ENCODE assay signal across 9 cellular contexts in genomic region chr9:100351508-100351907, GRCh38. TPM values are rescaled to one million over a fixed set of nuclear protein-coding genes. Genes with fewer than 3 reads are reported as not detected.
DNase-seq lines count a peak whose midpoint lies in the region; ATAC-seq and TF ChIP-seq lines count a peak whose summit lies in the region.
"Had no signal": no experiment of that assay in that cellular context is flagged by ENCODE, and none has a peak within 500 bp of the region (broad histone marks: within the 10 kb centered on the region; RNA-seq: fewer than 3 reads in every experiment).

No MANE protein-coding gene starts in this region.

- intact Hi-C loops in esophagus muscularis mucosa (cut with DNase I): loop anchor here (5.0 kb wide), 2 partner anchors 76 to 246 kb away; partner anchors contain the start of gene MSANTD3
- intact Hi-C loops in lower leg skin (cut with DNase I; ENCODE audit: low total_unique reads): no loop called here

- no peak for TF ChIP-seq CTCF in GM06990 (IDR thresholded peaks at IDR 0.05; ENCODE audit: insufficient read depth, low read length, poor library complexity, severe bottlenecking)
- no peak for TF ChIP-seq CTCF in Peyer's patch (IDR thresholded peaks at IDR 0.05)
- TF ChIP-seq CTCF in esophagus muscularis mucosa (IDR thresholded peaks at IDR 0.05): no peak
- no peak for TF ChIP-seq CTCF in lower leg skin (IDR thresholded peaks at IDR 0.05)

- no peak overlapping the region for H4K8ac ChIP-seq in trophoblast cell (ENCODE audit: low read depth, low read length)

- TF ChIP-seq POLR2A in Peyer's patch (IDR thresholded peaks at IDR 0.05) (no peak), esophagus muscularis mucosa (IDR thresholded peaks at IDR 0.05; ENCODE audit: low read depth) (no peak), lower leg skin (IDR thresholded peaks at IDR 0.05) (no peak)

- no peak overlapping the region for H2BK12ac ChIP-seq in trophoblast cell (ENCODE audit: low read length)

- H3K18ac ChIP-seq in trophoblast cell (ENCODE audit: low read length): no peak overlapping the region

- H2AK5ac ChIP-seq in trophoblast cell (ENCODE audit: low read length): no peak overlapping the region

- H3K4me1 ChIP-seq in Peyer's patch: peaks cover 0 to 6% (median 5%) of the 10 kb centered on the region in 4 donors
- peaks cover 10 to 38% (median 33%) of the 10 kb centered on the region in 4 donors for H3K4me1 ChIP-seq in esophagus muscularis mucosa
- peaks cover 2 to 4% of the 10 kb centered on the region in 2 experiments for H3K4me1 ChIP-seq in trophoblast cell (ENCODE audit: control insufficient read depth in 1 of 2, insufficient read depth in 2 of 2, low read length in 2 of 2)

- H4K12ac ChIP-seq in trophoblast cell (ENCODE audit: low read depth, low read length): no peak overlapping the region

- H3K79me1 ChIP-seq in trophoblast cell (ENCODE audit: low read length): peaks cover 9% of the 10 kb centered on the region

- peaks cover 11% of the 10 kb centered on the region for H3K79me2 ChIP-seq in trophoblast cell (ENCODE audit: control insufficient read depth, insufficient read depth, low read length, poor library complexity)

- no peak overlapping the region for H3K14ac ChIP-seq in trophoblast cell (ENCODE audit: low read length)

- no peaks in the 10 kb centered on the region for H3K27me3 ChIP-seq in GM06990 (replicated peaks; ENCODE audit: control insufficient read depth, insufficient read depth, low read length)
- H3K27me3 ChIP-seq in Peyer's patch: no peaks in the 10 kb centered on the region
- H3K27me3 ChIP-seq in esophagus muscularis mucosa: no peaks in the 10 kb centered on the region
- H3K27me3 ChIP-seq in trophoblast cell (ENCODE audit: insufficient read depth, low read length): no peaks in the 10 kb centered on the region

- H2BK5ac ChIP-seq in trophoblast cell (ENCODE audit: low read depth, low read length, poor library complexity): no peak overlapping the region

- H3K23ac ChIP-seq in trophoblast cell (ENCODE audit: low read length): no peak overlapping the region

- H3K27ac ChIP-seq in Peyer's patch (peak overlapping the region in 1 of 4 donors; percentile 77), esophagus muscularis mucosa (replicated peaks in 1 of 4) (peak overlapping the region in 1 of 4 donors; percentile 89), trophoblast cell (ENCODE audit: low read depth, low read length) (no peak overlapping the region)

- no peak for ATAC-seq in GM21576 (IDR thresholded peaks at IDR 0.05; ENCODE audit: unreplicated experiment)

- H3K4me3 ChIP-seq in GM06990 (replicated peaks; ENCODE audit: low read depth, low read length) (peak overlapping the region; percentile 94), Peyer's patch (peak overlapping the region; percentile 78 to 99 (median 95)), esophagus muscularis mucosa (peak overlapping the region; percentile 79 to 100 (median 92)), trophoblast cell (ENCODE audit: low read depth, low read length) (peak overlapping the region; percentile 28), lower leg skin (ENCODE audit: low read depth, poor library complexity, severe bottlenecking) (no peak overlapping the region)

- H4K91ac ChIP-seq in trophoblast cell (ENCODE audit: low read depth, low read length): no peak overlapping the region

- WGBS in esophagus muscularis mucosa: 42% methylated on average over 5 of the region's 5 CpGs
- no CpG with 5 or more reads among the region's 5 CpGs for WGBS in trophoblast cell (ENCODE audit: extremely low coverage, insufficient coverage, insufficient read length)
- WGBS in lower leg skin, 2 donors: 38 to 39% methylated on average over 5 of the region's 5 CpGs

- H3K9me3 ChIP-seq in Peyer's patch (no peaks in the 10 kb centered on the region), esophagus muscularis mucosa (no peaks in the 10 kb centered on the region), trophoblast cell (ENCODE audit: insufficient read depth, low read depth, low read length) (no peaks in the 10 kb centered on the region)

- H3K36me3 ChIP-seq in GM06990 (ENCODE audit: control insufficient read depth, insufficient read depth, low read length) (no peaks in the 10 kb centered on the region), Peyer's patch (no peaks in the 10 kb centered on the region), esophagus muscularis mucosa (peaks cover 0 to 3% (median 1%) of the 10 kb centered on the region in 4 donors), trophoblast cell (ENCODE audit: control insufficient read depth in 1 of 2, insufficient read depth in 2 of 2, low read length in 2 of 2) (peaks cover 0 to 3% of the 10 kb centered on the region in 2 experiments)

- DNase-seq in GM06990 (ENCODE audit: extremely low read depth, insufficient read length) (no peak), Peyer's patch (no peak), esophagus muscularis mucosa (ENCODE audit: extremely low spot score) (no peak), trophoblast cell (no peak), lower leg skin (ENCODE audit: low spot score in 2 of 2) (no peak), CD1c-positive myeloid dendritic cell (ENCODE audit: extremely low spot score) (no peak)
- no peak for DNase-seq in activated CD4-positive, alpha-beta T cell treated with anti-CD3 and anti-CD28 coated beads, Interleukin-2, amount 50 U/mL, for 4 hours
- DNase-seq: NCI-H748 treated with DMSO at 0.1 percent for 48 hours had no signal

- no peak for TF ChIP-seq EP300 in esophagus muscularis mucosa (IDR thresholded peaks at IDR 0.05)

- peak overlapping the region; percentile 98 for H3K9ac ChIP-seq in trophoblast cell (ENCODE audit: low read length)

- H3K4ac ChIP-seq in trophoblast cell (ENCODE audit: low read depth, low read length): peak overlapping the region; percentile 77

- peak overlapping the region; percentile 89 for H3K4me2 ChIP-seq in trophoblast cell (ENCODE audit: low read length)

- H2BK120ac ChIP-seq in trophoblast cell (ENCODE audit: insufficient read depth, low read length, poor library complexity): no peak overlapping the region

- H2AFZ ChIP-seq in trophoblast cell (ENCODE audit: insufficient read depth, low read length, poor library complexity): no peak overlapping the region

RNA-seq across cellular contexts. Expression of gene TEX10, which starts 1.2 kb away (rescaled TPM):
- total RNA-seq in Peyer's patch (10 to 100 TPM in 2 of 4 donors, 1 to 10 TPM in 2; 8.1 to 23.1 (median 11.9) TPM), esophagus muscularis mucosa (10 to 100 TPM; 10.4 to 16.4 (median 11.2) TPM), lower leg skin (10 to 100 TPM; 15.5 to 23.9 (median 21.6) TPM)
- 31.5 and 32.4 TPM in 2 replicates for polyA plus RNA-seq in trophoblast cell (2013)
